8 cellular contexts compared by ENCODE assay signal in genomic region chr15:31372635-31373091, GRCh38. TPM values are rescaled to one million over a fixed set of nuclear protein-coding genes. Genes with fewer than 3 reads are reported as not detected.
DNase-seq lines count a peak whose midpoint lies in the region; ATAC-seq and TF ChIP-seq lines count a peak whose summit lies in the region.

No MANE protein-coding gene starts in this region.

- peaks cover 6% of the 10 kb centered on the region for H3K9me3 Mint-ChIP-seq in activated CD4-positive, alpha-beta memory T cell treated with anti-CD3 and anti-CD28 coated beads for 36 hours
- H3K9me3 Mint-ChIP-seq in activated CD4-positive, alpha-beta memory T cell treated with anti-CD3 and anti-CD28 coated beads, Interleukin-2, amount 10 ng/mL, durations not matched to agents 7 days and 5 days: peaks cover 6% of the 10 kb centered on the region
- H3K9me3 Mint-ChIP-seq in chondrocyte (ENCODE audit: low read depth): peaks cover 8% of the 10 kb centered on the region
- no peaks in the 10 kb centered on the region for H3K9me3 Mint-ChIP-seq in type B pancreatic cell

- DNase-seq in activated CD4-positive, alpha-beta memory T cell treated with anti-CD3 and anti-CD28 coated beads for 36 hours: no peak
- DNase-seq in activated CD4-positive, alpha-beta memory T cell treated with anti-CD3 and anti-CD28 coated beads, Interleukin-2, amount 10 ng/mL, durations not matched to agents 7 days and 5 days: no peak
- DNase-seq in chondrocyte (ENCODE audit: low spot score) (no peak), left lobe of liver (ENCODE audit: low spot score) (peak; percentile 81), type B pancreatic cell (ENCODE audit: extremely low spot score, unreplicated experiment) (no peak), 8988T (no peak), CD1c-positive myeloid dendritic cell (ENCODE audit: extremely low spot score) (no peak)

- CTCF ChIA-PET in activated CD4-positive, alpha-beta memory T cell treated with anti-CD3 and anti-CD28 coated beads for 36 hours (lab: Charles Lee): no interaction called here
- CTCF ChIA-PET in activated CD4-positive, alpha-beta memory T cell treated with anti-CD3 and anti-CD28 coated beads, Interleukin-2, amount 10 ng/mL, durations not matched to agents 7 days and 5 days (lab: Charles Lee): interaction anchor here (1.2 kb wide), 1 partner anchor 30 kb away, joined by 3 read pairs; no protein-coding TSS in a partner anchor

- intact Hi-C loops in activated CD4-positive, alpha-beta memory T cell treated with anti-CD3 and anti-CD28 coated beads for 36 hours (cut with micrococcal nuclease): no loop called here

- no peak overlapping the region for H3K4me3 Mint-ChIP-seq in activated CD4-positive, alpha-beta memory T cell treated with anti-CD3 and anti-CD28 coated beads for 36 hours
- H3K4me3 Mint-ChIP-seq in activated CD4-positive, alpha-beta memory T cell treated with anti-CD3 and anti-CD28 coated beads, Interleukin-2, amount 10 ng/mL, durations not matched to agents 7 days and 5 days: no peak overlapping the region
- H3K4me3 Mint-ChIP-seq in chondrocyte (ENCODE audit: unreplicated experiment) (no peak overlapping the region), type B pancreatic cell (peak overlapping the region; percentile 36)

- H3K27me3 Mint-ChIP-seq in activated CD4-positive, alpha-beta memory T cell treated with anti-CD3 and anti-CD28 coated beads for 36 hours: no peaks in the 10 kb centered on the region
- H3K27me3 Mint-ChIP-seq in activated CD4-positive, alpha-beta memory T cell treated with anti-CD3 and anti-CD28 coated beads, Interleukin-2, amount 10 ng/mL, durations not matched to agents 7 days and 5 days: no peaks in the 10 kb centered on the region
- no peaks in the 10 kb centered on the region for H3K27me3 Mint-ChIP-seq in chondrocyte (ENCODE audit: low read depth)
- no peaks in the 10 kb centered on the region for H3K27me3 Mint-ChIP-seq in type B pancreatic cell

- no peak for TF ChIP-seq CTCF in chondrocyte (IDR thresholded peaks at IDR 0.05)
- TF ChIP-seq CTCF in type B pancreatic cell (conservative IDR thresholded peaks at IDR 0.05): no peak

- H3K27ac Mint-ChIP-seq in activated CD4-positive, alpha-beta memory T cell treated with anti-CD3 and anti-CD28 coated beads for 36 hours: peak overlapping the region; percentile 54
- no peak overlapping the region for H3K27ac Mint-ChIP-seq in activated CD4-positive, alpha-beta memory T cell treated with anti-CD3 and anti-CD28 coated beads, Interleukin-2, amount 10 ng/mL, durations not matched to agents 7 days and 5 days
- H3K27ac Mint-ChIP-seq in chondrocyte (ENCODE audit: unreplicated experiment) (peak overlapping the region; percentile 79), type B pancreatic cell (peak overlapping the region; percentile 64)

- ATAC-seq in left lobe of liver (peak; percentile 62), GM21423 (IDR thresholded peaks at IDR 0.05; ENCODE audit: unreplicated experiment) (no peak)

- peaks cover 59% of the 10 kb centered on the region for H3K4me1 Mint-ChIP-seq in activated CD4-positive, alpha-beta memory T cell treated with anti-CD3 and anti-CD28 coated beads for 36 hours (ENCODE audit: low read depth)
- peaks cover 49% of the 10 kb centered on the region for H3K4me1 Mint-ChIP-seq in activated CD4-positive, alpha-beta memory T cell treated with anti-CD3 and anti-CD28 coated beads, Interleukin-2, amount 10 ng/mL, durations not matched to agents 7 days and 5 days
- H3K4me1 Mint-ChIP-seq in chondrocyte (ENCODE audit: low read depth): peaks cover 58% of the 10 kb centered on the region
- H3K4me1 Mint-ChIP-seq in type B pancreatic cell (ENCODE audit: unreplicated experiment): peaks cover 13% of the 10 kb centered on the region

- POLR2A ChIA-PET in activated CD4-positive, alpha-beta memory T cell treated with anti-CD3 and anti-CD28 coated beads for 36 hours (lab: Charles Lee): no interaction called here
- POLR2A ChIA-PET in activated CD4-positive, alpha-beta memory T cell treated with anti-CD3 and anti-CD28 coated beads, Interleukin-2, amount 10 ng/mL, durations not matched to agents 7 days and 5 days (lab: Charles Lee): no interaction called here

- H3K36me3 Mint-ChIP-seq in activated CD4-positive, alpha-beta memory T cell treated with anti-CD3 and anti-CD28 coated beads for 36 hours: peaks cover 27% of the 10 kb centered on the region
- peaks cover 75% of the 10 kb centered on the region for H3K36me3 Mint-ChIP-seq in activated CD4-positive, alpha-beta memory T cell treated with anti-CD3 and anti-CD28 coated beads, Interleukin-2, amount 10 ng/mL, durations not matched to agents 7 days and 5 days (ENCODE audit: low read depth)
- H3K36me3 Mint-ChIP-seq in chondrocyte (ENCODE audit: low read depth) (peaks cover 7% of the 10 kb centered on the region), type B pancreatic cell (peaks cover 12% of the 10 kb centered on the region)

RNA-seq across cellular contexts. Expression of gene KLF13, which starts 46.0 kb away (rescaled TPM):
- total RNA-seq in activated CD4-positive, alpha-beta memory T cell treated with anti-CD3 and anti-CD28 coated beads for 36 hours: 100 to 1,000 TPM; 134 to 145 TPM
- 100 to 1,000 TPM; 199 TPM for total RNA-seq in activated CD4-positive, alpha-beta memory T cell treated with anti-CD3 and anti-CD28 coated beads, Interleukin-2, amount 10 ng/mL, durations not matched to agents 7 days and 5 days
- total RNA-seq in chondrocyte: 54.2 to 59.1 TPM (median 58.4 TPM) in 3 replicates
- total RNA-seq in left lobe of liver: 91.9 TPM
- 38.6 and 58.2 TPM in 2 replicates for total RNA-seq in type B pancreatic cell (ENCODE audit: low replicate concordance)
